1 cellular context compared by ENCODE assay signal in the genomic region with DNA sequence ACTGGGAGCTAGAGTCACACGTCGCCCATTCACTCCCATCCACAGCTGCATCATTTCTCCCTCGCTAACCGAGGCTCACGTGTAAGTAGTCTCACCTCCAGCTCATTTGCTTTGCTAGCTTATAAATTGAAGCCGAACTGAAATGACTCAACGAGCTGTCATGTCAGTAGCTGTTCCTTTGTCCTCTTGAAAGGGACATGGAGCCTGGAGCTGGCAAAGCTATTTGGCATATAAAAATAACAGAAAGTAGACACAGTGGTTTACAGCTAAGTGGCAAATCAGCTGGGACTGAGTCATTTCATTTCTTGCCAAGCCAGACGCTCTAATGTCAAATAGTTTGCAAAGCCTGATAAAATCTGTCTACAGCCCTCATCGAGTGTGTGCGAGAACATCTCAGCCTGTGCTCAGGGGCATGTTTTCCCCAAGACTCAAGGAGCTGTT.
TF ChIP-seq lines count a peak whose summit lies in the region.

No MANE protein-coding gene starts in this region.

TF ChIP-seq in WTC11, 78 proteins besides CTCF, POLR2A, EP300 and RAD21 (continued from another document):
- TF ChIP-seq, protein P1, sequence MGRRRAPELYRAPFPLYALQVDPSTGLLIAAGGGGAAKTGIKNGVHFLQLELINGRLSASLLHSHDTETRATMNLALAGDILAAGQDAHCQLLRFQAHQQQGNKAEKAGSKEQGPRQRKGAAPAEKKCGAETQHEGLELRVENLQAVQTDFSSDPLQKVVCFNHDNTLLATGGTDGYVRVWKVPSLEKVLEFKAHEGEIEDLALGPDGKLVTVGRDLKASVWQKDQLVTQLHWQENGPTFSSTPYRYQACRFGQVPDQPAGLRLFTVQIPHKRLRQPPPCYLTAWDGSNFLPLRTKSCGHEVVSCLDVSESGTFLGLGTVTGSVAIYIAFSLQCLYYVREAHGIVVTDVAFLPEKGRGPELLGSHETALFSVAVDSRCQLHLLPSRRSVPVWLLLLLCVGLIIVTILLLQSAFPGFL (CRISPR knock-in tag; IDR thresholded peaks at IDR 0.05; ENCODE audit: borderline replicate concordance) = no peak
- TF ChIP-seq IRF1 (CRISPR knock-in tag; IDR thresholded peaks at IDR 0.05) (no peak), CREB1 (CRISPR knock-in tag; IDR thresholded peaks at IDR 0.05) (no peak), ZNF317 (CRISPR knock-in tag; IDR thresholded peaks at IDR 0.05; ENCODE audit: borderline replicate concordance, low read depth) (no peak), JUN (CRISPR knock-in tag; IDR thresholded peaks at IDR 0.05) (no peak), ATF1 (CRISPR knock-in tag; IDR thresholded peaks at IDR 0.05) (no peak), ATF3 (CRISPR knock-in tag; conservative IDR thresholded peaks at IDR 0.05) (no peak)
- TF ChIP-seq, protein P2, sequence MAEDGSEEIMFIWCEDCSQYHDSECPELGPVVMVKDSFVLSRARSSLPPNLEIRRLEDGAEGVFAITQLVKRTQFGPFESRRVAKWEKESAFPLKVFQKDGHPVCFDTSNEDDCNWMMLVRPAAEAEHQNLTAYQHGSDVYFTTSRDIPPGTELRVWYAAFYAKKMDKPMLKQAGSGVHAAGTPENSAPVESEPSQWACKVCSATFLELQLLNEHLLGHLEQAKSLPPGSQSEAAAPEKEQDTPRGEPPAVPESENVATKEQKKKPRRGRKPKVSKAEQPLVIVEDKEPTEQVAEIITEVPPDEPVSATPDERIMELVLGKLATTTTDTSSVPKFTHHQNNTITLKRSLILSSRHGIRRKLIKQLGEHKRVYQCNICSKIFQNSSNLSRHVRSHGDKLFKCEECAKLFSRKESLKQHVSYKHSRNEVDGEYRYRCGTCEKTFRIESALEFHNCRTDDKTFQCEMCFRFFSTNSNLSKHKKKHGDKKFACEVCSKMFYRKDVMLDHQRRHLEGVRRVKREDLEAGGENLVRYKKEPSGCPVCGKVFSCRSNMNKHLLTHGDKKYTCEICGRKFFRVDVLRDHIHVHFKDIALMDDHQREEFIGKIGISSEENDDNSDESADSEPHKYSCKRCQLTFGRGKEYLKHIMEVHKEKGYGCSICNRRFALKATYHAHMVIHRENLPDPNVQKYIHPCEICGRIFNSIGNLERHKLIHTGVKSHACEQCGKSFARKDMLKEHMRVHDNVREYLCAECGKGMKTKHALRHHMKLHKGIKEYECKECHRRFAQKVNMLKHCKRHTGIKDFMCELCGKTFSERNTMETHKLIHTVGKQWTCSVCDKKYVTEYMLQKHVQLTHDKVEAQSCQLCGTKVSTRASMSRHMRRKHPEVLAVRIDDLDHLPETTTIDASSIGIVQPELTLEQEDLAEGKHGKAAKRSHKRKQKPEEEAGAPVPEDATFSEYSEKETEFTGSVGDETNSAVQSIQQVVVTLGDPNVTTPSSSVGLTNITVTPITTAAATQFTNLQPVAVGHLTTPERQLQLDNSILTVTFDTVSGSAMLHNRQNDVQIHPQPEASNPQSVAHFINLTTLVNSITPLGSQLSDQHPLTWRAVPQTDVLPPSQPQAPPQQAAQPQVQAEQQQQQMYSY (CRISPR knock-in tag; IDR thresholded peaks at IDR 0.05) = no peak
- TF ChIP-seq, protein P3, sequence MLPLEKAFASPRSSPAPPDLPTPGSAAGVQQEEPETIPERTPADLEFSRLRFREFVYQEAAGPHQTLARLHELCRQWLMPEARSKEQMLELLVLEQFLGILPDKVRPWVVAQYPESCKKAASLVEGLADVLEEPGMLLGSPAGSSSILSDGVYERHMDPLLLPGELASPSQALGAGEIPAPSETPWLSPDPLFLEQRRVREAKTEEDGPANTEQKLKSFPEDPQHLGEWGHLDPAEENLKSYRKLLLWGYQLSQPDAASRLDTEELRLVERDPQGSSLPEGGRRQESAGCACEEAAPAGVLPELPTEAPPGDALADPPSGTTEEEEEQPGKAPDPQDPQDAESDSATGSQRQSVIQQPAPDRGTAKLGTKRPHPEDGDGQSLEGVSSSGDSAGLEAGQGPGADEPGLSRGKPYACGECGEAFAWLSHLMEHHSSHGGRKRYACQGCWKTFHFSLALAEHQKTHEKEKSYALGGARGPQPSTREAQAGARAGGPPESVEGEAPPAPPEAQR (CRISPR knock-in tag; IDR thresholded peaks at IDR 0.05) = no peak
- TF ChIP-seq, protein P4, sequence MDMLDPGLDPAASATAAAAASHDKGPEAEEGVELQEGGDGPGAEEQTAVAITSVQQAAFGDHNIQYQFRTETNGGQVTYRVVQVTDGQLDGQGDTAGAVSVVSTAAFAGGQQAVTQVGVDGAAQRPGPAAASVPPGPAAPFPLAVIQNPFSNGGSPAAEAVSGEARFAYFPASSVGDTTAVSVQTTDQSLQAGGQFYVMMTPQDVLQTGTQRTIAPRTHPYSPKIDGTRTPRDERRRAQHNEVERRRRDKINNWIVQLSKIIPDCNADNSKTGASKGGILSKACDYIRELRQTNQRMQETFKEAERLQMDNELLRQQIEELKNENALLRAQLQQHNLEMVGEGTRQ (CRISPR knock-in tag; IDR thresholded peaks at IDR 0.05) = no peak
TF ChIP-seq in WTC11: peak in this region for 0.
